Comparison of ENCODE assay signal across 25 cellular contexts in the genomic region with DNA sequence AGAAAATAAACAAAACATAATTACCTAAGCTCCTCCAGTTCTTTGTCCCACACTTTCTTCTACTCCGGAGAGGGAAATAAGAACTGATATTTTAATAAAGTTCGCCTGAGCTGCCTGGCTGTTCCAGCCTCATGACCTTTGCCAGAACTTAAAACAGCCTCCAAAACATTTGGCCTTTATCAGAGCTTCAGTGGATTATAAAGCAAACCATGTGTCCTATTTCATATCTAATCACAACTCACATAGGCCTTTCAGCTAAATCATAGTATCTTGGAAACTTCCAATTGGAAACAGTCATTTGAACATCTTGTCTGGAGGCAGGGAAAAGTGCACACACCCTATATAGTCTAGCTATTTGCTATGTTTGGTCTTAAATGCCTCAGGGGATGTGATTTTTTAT. TPM values are rescaled to one million over a fixed set of nuclear protein-coding genes. Genes with fewer than 3 reads are reported as not detected.
"Had no signal": no experiment of that assay in that cellular context is flagged by ENCODE, and none has a peak within 500 bp of the region (broad histone marks: within the 10 kb centered on the region; RNA-seq: fewer than 3 reads in every experiment).

No MANE protein-coding gene starts in this region.

- H3K36me3 Mint-ChIP-seq: stimulated activated naive B cell treated with anti-CD40 and anti-IgM and Interleukin-4, amounts not matched to agents 10 μg/mL and 1 μg/mL and 100 μg/mL, for 72 hours had no signal

- H3K4me1 Mint-ChIP-seq: nephron progenitor cell; stimulated activated naive B cell treated with anti-CD40 and anti-IgM and Interleukin-4, amounts not matched to agents 10 μg/mL and 1 μg/mL and 100 μg/mL, for 72 hours had no signal

- H3K36me3 ChIP-seq: esophagus squamous epithelium, neutrophil, ovary, stomach, thyroid gland, upper lobe of left lung had no signal

- H3K4me3 ChIP-seq: esophagus squamous epithelium, lung, ovary, stomach, thyroid gland, upper lobe of left lung had no signal

- H3K27ac Mint-ChIP-seq: activated naive CD4-positive, alpha-beta T cell treated with anti-CD3 and anti-CD28 coated beads, Interleukin-2, amount 50 U/mL, for 72 hours; activated T-cell treated with anti-CD3 and anti-CD28 coated beads, Interleukin-2, amount 50 U/mL, for 72 hours; nephron progenitor cell; progenitor cell of endocrine pancreas; stimulated activated naive B cell treated with anti-CD40 and anti-IgM and Interleukin-4, amounts not matched to agents 10 μg/mL and 1 μg/mL and 100 μg/mL, for 72 hours had no signal

- H3K27me3 Mint-ChIP-seq: progenitor cell of endocrine pancreas; stimulated activated naive B cell treated with anti-CD40 and anti-IgM and Interleukin-4, amounts not matched to agents 10 μg/mL and 1 μg/mL and 100 μg/mL, for 72 hours had no signal

- H3K27me3 ChIP-seq: esophagus squamous epithelium, neutrophil, ovary, stomach, thyroid gland, upper lobe of left lung had no signal

- H3K9me3 ChIP-seq: esophagus squamous epithelium, neutrophil, ovary, stomach, thyroid gland, upper lobe of left lung had no signal

- H3K4me1 ChIP-seq: esophagus squamous epithelium, thyroid gland, upper lobe of left lung had no signal

- DNase-seq: activated CD4-positive, alpha-beta T cell treated with anti-CD3 and anti-CD28 coated beads for 4 hours; activated CD4-positive, alpha-beta T cell treated with anti-CD3 and anti-CD28 coated beads, Interleukin-2, amount 50 U/mL, for 4 hours; activated naive CD4-positive, alpha-beta T cell; activated T-cell treated with anti-CD3 and anti-CD28 coated beads for 4 hours; activated T-cell treated with anti-CD3 and anti-CD28 coated beads, Interleukin-2, amount 50 U/mL, for 72 hours; dermis blood vessel endothelial cell; effector CD4-positive, alpha-beta T cell; esophagus squamous epithelium; foreskin melanocyte; nephron progenitor cell; ovary; stimulated activated CD4-positive, alpha-beta T cell treated with anti-CD3 and anti-CD28 coated beads, Interleukin-15, amount 100 ng/mL, for 24 hours; stimulated activated CD4-positive, alpha-beta T cell treated with anti-CD3 and anti-CD28 coated beads, Interleukin-2, amount 100 ng/mL, for 24 hours; stimulated activated naive B cell treated with anti-CD40 and anti-IgM and Interleukin-4, amounts not matched to agents 10 μg/mL and 1 μg/mL and 100 μg/mL, for 72 hours; stomach; T-helper 2 cell; thyroid gland; upper lobe of left lung had no signal

- H3K4me3 Mint-ChIP-seq: activated T-cell treated with anti-CD3 and anti-CD28 coated beads, Interleukin-2, amount 50 U/mL, for 72 hours; nephron progenitor cell; stimulated activated naive B cell treated with anti-CD40 and anti-IgM and Interleukin-4, amounts not matched to agents 10 μg/mL and 1 μg/mL and 100 μg/mL, for 72 hours had no signal

- H3K27ac ChIP-seq: epithelial cell of prostate, esophagus squamous epithelium, neutrophil, ovary, stomach, thyroid gland, upper lobe of left lung, VCaP had no signal

RNA-seq across cellular contexts. Expression of a gene that starts 45.9 kb away (rescaled TPM):
- total RNA-seq: activated T-cell treated with anti-CD3 and anti-CD28 coated beads, Interleukin-2, amount 50 U/mL, for 72 hours; bronchial epithelial cell; dermis blood vessel endothelial cell had no signal
